In genomic region chr9:122016789-122017188, GRCh38 we compare ENCODE assay signal across 13 cellular contexts.
DNase-seq lines count a peak whose midpoint lies in the region; ATAC-seq and TF ChIP-seq lines count a peak whose summit lies in the region.
"Had no signal": no experiment of that assay in that cellular context is flagged by ENCODE, and none has a peak within 500 bp of the region (broad histone marks: within the 10 kb centered on the region; RNA-seq: fewer than 3 reads in every experiment).

No MANE protein-coding gene starts in this region.

- TF ChIP-seq POLR2A in prostate gland (IDR thresholded peaks at IDR 0.05), result no peak

- H3K27ac ChIP-seq in fibroblast of lung (ENCODE audit: insufficient read depth, low read length) (no peak overlapping the region), prostate gland (no peak overlapping the region)
- H3K27ac ChIP-seq: coronary artery, SK-N-MC, stomach had no signal

- intact Hi-C loops in prostate gland (cut with DNase I), result no loop called here

- peak; percentile 28 for DNase-seq in ELR (ENCODE audit: low read depth)
- DNase-seq in NCI-H524 treated with DMSO at 0.1 percent for 48 hours (lab: John Stamatoyannopoulos, UW), result peak; percentile 38
- DNase-seq in fibroblast of lung (ENCODE audit: low read depth in 2 of 2), result no peak
- no peak for DNase-seq in prostate gland (ENCODE audit: low spot score)
- no peak for DNase-seq in kidney glomerular epithelial cell (lab: John Stamatoyannopoulos, UW)
- DNase-seq in DMS153 treated with DMSO at 0.1 percent for 48 hours (lab: John Stamatoyannopoulos, UW; ENCODE audit: unreplicated experiment), result no peak
- DNase-seq: activated T-cell treated with anti-CD3 and anti-CD28 coated beads, Interleukin-2, amount 50 U/mL, for 1 hour; NCI-H1092; stomach had no signal

- H3K27me3 ChIP-seq in fibroblast of lung (ENCODE audit: control insufficient read depth, insufficient read depth, low read length) (no peaks in the 10 kb centered on the region), prostate gland (replicated peaks; ENCODE audit: insufficient read depth) (no peaks in the 10 kb centered on the region)
- H3K27me3 ChIP-seq: stomach had no signal

- no peak overlapping the region for H3K9ac ChIP-seq in fibroblast of lung (ENCODE audit: insufficient read depth, low read length)

- no peaks in the 10 kb centered on the region for H3K9me3 ChIP-seq in fibroblast of lung (ENCODE audit: control insufficient read depth, insufficient read depth, low read depth, low read length)
- no peaks in the 10 kb centered on the region for H3K9me3 ChIP-seq in prostate gland
- H3K9me3 ChIP-seq: stomach had no signal

- H3K4me2 ChIP-seq in fibroblast of lung (ENCODE audit: extremely low read depth, insufficient read depth, low read length), result no peak overlapping the region

- H3K79me2 ChIP-seq in fibroblast of lung (ENCODE audit: control insufficient read depth, insufficient read depth, low read length), result no peaks in the 10 kb centered on the region

- H3K36me3 ChIP-seq in fibroblast of lung (ENCODE audit: control insufficient read depth, insufficient read depth, low read length) (no peaks in the 10 kb centered on the region), prostate gland (no peaks in the 10 kb centered on the region)

- WGBS in prostate gland, result 14% methylated on average over 6 of the region's 6 CpGs

- H3K4me3 ChIP-seq in fibroblast of lung (replicated peaks in 1 of 4; ENCODE audit: control extremely low read depth in 1 of 4, insufficient read depth in 1 of 4, low read depth in 3 of 4, low read length in 4 of 4) (no peak overlapping the region), prostate gland (no peak overlapping the region)
- H3K4me3 ChIP-seq: coronary artery, SK-N-MC, stomach had no signal

- ATAC-seq in GM18502 (IDR thresholded peaks at IDR 0.05; ENCODE audit: poor library complexity, unreplicated experiment) (no peak), HG02852 (IDR thresholded peaks at IDR 0.05; ENCODE audit: unreplicated experiment) (no peak)

- no peak overlapping the region for H2AFZ ChIP-seq in fibroblast of lung (ENCODE audit: low read length)

- TF ChIP-seq CTCF in fibroblast of lung (conservative IDR thresholded peaks at IDR 0.05 in 1 of 2, IDR thresholded peaks at IDR 0.05 in 1 of 2; ENCODE audit: low read depth in 1 of 2, low read length in 2 of 2), result peak; percentile 27 to 41
- TF ChIP-seq CTCF in prostate gland (IDR thresholded peaks at IDR 0.05), result peak in 3 of 4 experiments; percentile 10 to 31 (median 15)

- H4K20me1 ChIP-seq in fibroblast of lung (ENCODE audit: control insufficient read depth, extremely low read depth, insufficient read depth, low read length), result no peaks in the 10 kb centered on the region

- H3K4me1 ChIP-seq in fibroblast of lung (ENCODE audit: control insufficient read depth, extremely low read depth, insufficient read depth, low read length), result no peaks in the 10 kb centered on the region
- H3K4me1 ChIP-seq in prostate gland (replicated peaks), result no peaks in the 10 kb centered on the region

Comparison
In these comparisons a context has a peak if more than half of its experiments do, and no peak if none do; other contexts are left out.
1. DNase-seq: peak in ELR (single experiment) and NCI-H524 treated with DMSO at 0.1 percent for 48 hours (single experiment); none in fibroblast of lung (0 of 2), prostate gland (single experiment), kidney glomerular epithelial cell (single experiment) and DMS153 treated with DMSO at 0.1 percent for 48 hours (single experiment).